In genomic region chr2:179272406-179273192, GRCh38 we compare ENCODE assay signal across 8 cellular contexts. TPM values are rescaled to one million over a fixed set of nuclear protein-coding genes. Genes with fewer than 3 reads are reported as not detected.
DNase-seq lines count a peak whose midpoint lies in the region; ATAC-seq and TF ChIP-seq lines count a peak whose summit lies in the region.

No MANE protein-coding gene starts in this region.

- H3K36me3 ChIP-seq in right atrium auricular region = no peaks in the 10 kb centered on the region

- TF ChIP-seq CTCF in VCaP (conservative IDR thresholded peaks at IDR 0.05) (no peak), right atrium auricular region (IDR thresholded peaks at IDR 0.05) (no peak)

- ATAC-seq in activated CD8-positive, alpha-beta T cell treated with anti-CD3 and anti-CD28 coated beads, Interleukin-2, amount 10 ng/mL, durations not matched to agents 7 days and 5 days = no peak
- ATAC-seq in HG03378 (IDR thresholded peaks at IDR 0.05; ENCODE audit: unreplicated experiment) = no peak

- no peaks in the 10 kb centered on the region for H3K27me3 ChIP-seq in right atrium auricular region

- DNase-seq in HCEC 1CT (peak; percentile 39), right atrium auricular region (ENCODE audit: low spot score) (no peak), smooth muscle cell of the brain vasculature (ENCODE audit: low read depth, low spot score) (peak; percentile 31), NCI-H2171 (lab: John Stamatoyannopoulos, UW) (no peak), GM19238 (ENCODE audit: insufficient read length, low spot score) (no peak)
- no peak for DNase-seq in activated CD8-positive, alpha-beta T cell treated with anti-CD3 and anti-CD28 coated beads, Interleukin-2, amount 10 ng/mL, durations not matched to agents 7 days and 5 days

- CTCF ChIA-PET in activated CD8-positive, alpha-beta T cell treated with anti-CD3 and anti-CD28 coated beads, Interleukin-2, amount 10 ng/mL, durations not matched to agents 7 days and 5 days (lab: Charles Lee) = interaction anchor here (1.0 kb wide), 1 partner anchor 10 kb away, joined by 3 read pairs; no protein-coding TSS in a partner anchor

- no peaks in the 10 kb centered on the region for H3K36me3 Mint-ChIP-seq in activated CD8-positive, alpha-beta T cell treated with anti-CD3 and anti-CD28 coated beads, Interleukin-2, amount 10 ng/mL, durations not matched to agents 7 days and 5 days (ENCODE audit: low read depth)

- POLR2A ChIA-PET in activated CD8-positive, alpha-beta T cell treated with anti-CD3 and anti-CD28 coated beads, Interleukin-2, amount 10 ng/mL, durations not matched to agents 7 days and 5 days (lab: Charles Lee) = interaction anchor here (0.7 kb wide), 1 partner anchor 33 kb away, joined by 3 read pairs; no protein-coding TSS in a partner anchor

- peaks cover 16% of the 10 kb centered on the region for H3K27me3 Mint-ChIP-seq in activated CD8-positive, alpha-beta T cell treated with anti-CD3 and anti-CD28 coated beads, Interleukin-2, amount 10 ng/mL, durations not matched to agents 7 days and 5 days (ENCODE audit: low read depth)

- H3K9me3 ChIP-seq in right atrium auricular region = no peaks in the 10 kb centered on the region

- no peaks in the 10 kb centered on the region for H3K9me3 Mint-ChIP-seq in activated CD8-positive, alpha-beta T cell treated with anti-CD3 and anti-CD28 coated beads, Interleukin-2, amount 10 ng/mL, durations not matched to agents 7 days and 5 days (ENCODE audit: insufficient read depth)

- H3K4me1 ChIP-seq in right atrium auricular region = peaks cover 0 to 14% of the 10 kb centered on the region in 2 donors

- H3K27ac Mint-ChIP-seq in activated CD8-positive, alpha-beta T cell treated with anti-CD3 and anti-CD28 coated beads, Interleukin-2, amount 10 ng/mL, durations not matched to agents 7 days and 5 days = no peak overlapping the region

- no peak overlapping the region for H3K4me3 ChIP-seq in right atrium auricular region

- peaks cover 7% of the 10 kb centered on the region for H3K4me1 Mint-ChIP-seq in activated CD8-positive, alpha-beta T cell treated with anti-CD3 and anti-CD28 coated beads, Interleukin-2, amount 10 ng/mL, durations not matched to agents 7 days and 5 days (ENCODE audit: low read depth)

- H3K27ac ChIP-seq in VCaP (peak overlapping the region; percentile 82), right atrium auricular region (peak overlapping the region; percentile 66)

- no peak overlapping the region for H3K4me3 Mint-ChIP-seq in activated CD8-positive, alpha-beta T cell treated with anti-CD3 and anti-CD28 coated beads, Interleukin-2, amount 10 ng/mL, durations not matched to agents 7 days and 5 days

RNA-seq across cellular contexts. Expression of gene SESTD1, which starts 8.0 kb away (rescaled TPM):
- 10 to 100 TPM; 16.5 to 19.7 TPM for total RNA-seq in right atrium auricular region
- total RNA-seq in activated CD8-positive, alpha-beta T cell treated with anti-CD3 and anti-CD28 coated beads, Interleukin-2, amount 10 ng/mL, durations not matched to agents 7 days and 5 days = 10 to 100 TPM; 15.4 to 15.7 TPM

Comparison
In these comparisons a context has a peak if more than half of its experiments do, and no peak if none do; other contexts are left out.
1. DNase-seq: peak in HCEC 1CT (single experiment) and smooth muscle cell of the brain vasculature (single experiment); none in right atrium auricular region (single experiment), NCI-H2171 (single experiment), GM19238 (single experiment) and activated CD8-positive, alpha-beta T cell treated with anti-CD3 and anti-CD28 coated beads, Interleukin-2, amount 10 ng/mL, durations not matched to agents 7 days and 5 days (single experiment).